Comparison of ENCODE assay signal across 8 cellular contexts in genomic region chr22:23183107-23183698, GRCh38. TPM values are rescaled to one million over a fixed set of nuclear protein-coding genes. Genes with fewer than 3 reads are reported as not detected.
A peak's percentile ranks its signal among the peaks of the same experiment; 100 is the strongest.
DNase-seq lines count a peak whose midpoint lies in the region; ATAC-seq and TF ChIP-seq lines count a peak whose summit lies in the region.

No MANE protein-coding gene starts in this region.

- no peaks in the 10 kb centered on the region for H3K9me3 ChIP-seq in psoas muscle

- 13 to 14% (median 14%) methylated on average over 11 of the region's 11 CpGs for WGBS in psoas muscle, 3 donors

- H3K36me3 ChIP-seq in psoas muscle (ENCODE audit: insufficient read depth in 1 of 2, low read depth in 1 of 2), result no peaks in the 10 kb centered on the region

- H3K27me3 ChIP-seq in psoas muscle (ENCODE audit: insufficient read depth in 3 of 3, low read length in 2 of 3), result peaks cover 0 to 2% (median 0%) of the 10 kb centered on the region in 3 donors

- H3K4me1 ChIP-seq in psoas muscle, result peaks cover 34% of the 10 kb centered on the region

- no peak for TF ChIP-seq CTCF in psoas muscle (IDR thresholded peaks at IDR 0.05)

- intact Hi-C loops in psoas muscle (cut with DNase I), result loop anchor here in 1 of 2 donors (5.0 kb wide), 1 partner anchor 34 kb away; no protein-coding TSS in a partner anchor

- DNase-seq in DMS153 treated with DMSO at 0.1 percent for 48 hours (lab: John Stamatoyannopoulos, UW; ENCODE audit: unreplicated experiment), result peak; percentile 17
- DNase-seq in DMS153 (lab: John Stamatoyannopoulos, UW), result no peak
- peak; percentile 52 for DNase-seq in NCI-H1092 (lab: John Stamatoyannopoulos, UW)
- DNase-seq in amygdala (lab: John Stamatoyannopoulos, UW), result peak in 53 of 56 donors; percentile 14 to 84 (median 63)
- DNase-seq in hippocampal formation (lab: John Stamatoyannopoulos, UW), result peak; percentile 51 to 73
- peak in 1 of 2 donors; percentile 37 for DNase-seq in psoas muscle

- H3K27ac ChIP-seq in psoas muscle, result no peak overlapping the region

- ATAC-seq in psoas muscle (peak in 2 of 4 donors; percentile 15 to 50), HG03565 (IDR thresholded peaks at IDR 0.05; ENCODE audit: unreplicated experiment) (no peak), HG03342 (IDR thresholded peaks at IDR 0.05; ENCODE audit: unreplicated experiment) (no peak)

- peak overlapping the region; percentile 68 for H3K4me3 ChIP-seq in psoas muscle

RNA-seq across cellular contexts. Expression of gene BCR, which starts 2.9 kb away (rescaled TPM):
- 1 to 10 TPM; 6.5 to 7.7 (median 7.0) TPM for total RNA-seq in psoas muscle
- 1 to 10 TPM; 2.7 to 4.7 (median 4.0) TPM for polyA plus RNA-seq in psoas muscle

RNA-seq across cellular contexts. Expression of gene RAB36, which starts 37.9 kb away (rescaled TPM):
- total RNA-seq in psoas muscle, result under 1 TPM; 0.22 to 0.56 (median 0.25) TPM
- under 1 TPM in 2 of 3 donors, not detected in 1; 0.05 to 0.08 TPM for polyA plus RNA-seq in psoas muscle

RNA-seq across cellular contexts. Expression of gene RSPH14, which starts 41.4 kb away (rescaled TPM):
- total RNA-seq in psoas muscle, result not detected
- not detected for polyA plus RNA-seq in psoas muscle
